In the genomic region with DNA sequence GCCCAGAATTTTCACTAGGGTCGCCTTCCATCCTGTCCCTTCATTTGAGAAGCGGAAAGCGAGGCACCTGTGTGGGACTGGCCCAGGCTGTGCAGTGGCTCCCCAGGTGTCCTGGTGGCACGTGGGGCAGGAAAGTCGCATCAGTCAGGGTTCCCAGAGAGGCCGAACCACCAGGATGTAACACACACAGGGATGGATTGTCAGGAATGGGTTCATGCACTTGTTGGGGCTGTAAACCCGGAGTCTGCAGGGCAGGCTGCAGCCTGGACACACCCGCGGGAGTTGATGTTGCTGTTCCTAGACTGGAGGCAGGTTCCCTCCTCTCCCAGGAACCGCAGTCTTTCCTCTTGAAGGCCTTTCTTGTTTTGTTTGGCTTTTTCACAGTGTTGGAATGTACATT, we compare ENCODE assay signal across 25 cellular contexts. TPM values are rescaled to one million over a fixed set of nuclear protein-coding genes. Genes with fewer than 3 reads are reported as not detected.
A peak's percentile ranks its signal among the peaks of the same experiment; 100 is the strongest.
DNase-seq lines count a peak whose midpoint lies in the region; FAIRE-seq and TF ChIP-seq lines count a peak whose summit lies in the region.
"Had no signal": no experiment of that assay in that cellular context is flagged by ENCODE, and none has a peak within 500 bp of the region (broad histone marks: within the 10 kb centered on the region; RNA-seq: fewer than 3 reads in every experiment).

No MANE protein-coding gene starts in this region.

- H3K4me1 Mint-ChIP-seq in mesothelial cell of epicardium, result no peaks in the 10 kb centered on the region
- H3K4me1 Mint-ChIP-seq: memory B cell had no signal

- no peaks in the 10 kb centered on the region for H3K9me3 Mint-ChIP-seq in mesothelial cell of epicardium
- H3K9me3 Mint-ChIP-seq: nephron had no signal

- 84% methylated on average over 9 of the region's 10 CpGs; no CpG with 5 or more reads in 1 of the 2 experiments for WGBS in H1 (ENCODE audit: extremely low coverage in 1 of 2, insufficient coverage in 1 of 2, insufficient read length in 1 of 2, insufficient replicate concordance in 2 of 2, low coverage in 1 of 2, low lambda C conversion rate in 2 of 2, missing lambda C conversion rate in 1 of 2), 2 experiments

- no peak overlapping the region for H3K4me3 Mint-ChIP-seq in mesothelial cell of epicardium
- H3K4me3 Mint-ChIP-seq: memory B cell, nephron had no signal

- H2BK20ac ChIP-seq in H1 (ENCODE audit: low read length), result no peak overlapping the region

- H2BK15ac ChIP-seq in H1 (ENCODE audit: low read length), result no peak overlapping the region

- H4K91ac ChIP-seq in H1 (replicated peaks; ENCODE audit: insufficient read length, low read length), result no peak overlapping the region

- H3K4me1 ChIP-seq in SJSA1 (replicated peaks), result peaks cover 38% of the 10 kb centered on the region
- H3K4me1 ChIP-seq in H1 (replicated peaks in 1 of 4; ENCODE audit: control insufficient read depth in 3 of 4, insufficient read depth in 4 of 4, low read length in 3 of 4), result peaks cover 0 to 2% (median 1%) of the 10 kb centered on the region in 4 experiments; a peak in 3 of 7 replicates
- peaks cover 20% of the 10 kb centered on the region for H3K4me1 ChIP-seq in osteoblast (ENCODE audit: insufficient read depth, low read length)
- H3K4me1 ChIP-seq: body of pancreas, heart right ventricle, prostate gland, spleen had no signal

- H3K9me3 ChIP-seq in SJSA1 (replicated peaks) (no peaks in the 10 kb centered on the region), H1 (ENCODE audit: insufficient read depth in 2 of 2, low read depth in 1 of 2, low read length in 1 of 2) (no peaks in the 10 kb centered on the region), osteoblast (ENCODE audit: low read depth, low read length) (no peaks in the 10 kb centered on the region)
- H3K9me3 ChIP-seq: body of pancreas, heart right ventricle, MG63, prostate gland, spleen had no signal

- H3K4ac ChIP-seq in H1 (replicated peaks; ENCODE audit: insufficient read length, low read depth, low read length), result no peak overlapping the region

- TF ChIP-seq RAD21 in H1 (IDR thresholded peaks at IDR 0.05 in 1 of 2, conservative IDR thresholded peaks at IDR 0.05 in 1 of 2; ENCODE audit: low read depth in 2 of 2, low read length in 2 of 2), result no peak

- H3K79me1 ChIP-seq in H1 (ENCODE audit: low read depth, low read length), result no peaks in the 10 kb centered on the region

- H2AFZ ChIP-seq in H1 (ENCODE audit: low read length) (no peak overlapping the region), osteoblast (ENCODE audit: low read length) (no peak overlapping the region)

- no peak overlapping the region for H3K18ac ChIP-seq in H1 (ENCODE audit: extremely low read depth, low read length)

- no peak overlapping the region for H2AK5ac ChIP-seq in H1 (ENCODE audit: low read depth, low read length)

- TF ChIP-seq POLR2A in H1 (IDR thresholded peaks at IDR 0.05; ENCODE audit: control extremely low read depth in 1 of 2, low read depth in 2 of 2, low read length in 2 of 2), result no peak

- no peak overlapping the region for H4K8ac ChIP-seq in H1 (ENCODE audit: extremely low read depth, insufficient read depth, low read length)

- CTCF ChIA-PET in H1 (lab: Charles Lee; ENCODE audit: partially characterized antibody), result interaction anchor here (1.5 to 2.6 kb wide), 2 partner anchors 16 to 20 kb away, joined by 3 to 9 read pairs; no protein-coding TSS in a partner anchor

- H4K5ac ChIP-seq in H1 (ENCODE audit: insufficient read length, low read depth, low read length), result no peak overlapping the region

- H3K36me3 ChIP-seq in SJSA1 (no peaks in the 10 kb centered on the region), H1 (ENCODE audit: control insufficient read depth in 2 of 4, insufficient read depth in 4 of 4, low read length in 3 of 4) (no peaks in the 10 kb centered on the region), osteoblast (ENCODE audit: insufficient read depth, low read length) (no peaks in the 10 kb centered on the region)
- H3K36me3 ChIP-seq: heart right ventricle, MG63, prostate gland, spleen had no signal

- H3K27ac Mint-ChIP-seq in mesothelial cell of epicardium, result no peak overlapping the region
- H3K27ac Mint-ChIP-seq: memory B cell, nephron had no signal

- TF ChIP-seq EP300 in H1 (IDR thresholded peaks at IDR 0.05; ENCODE audit: borderline replicate concordance in 1 of 2, low read depth in 2 of 2, low read length in 2 of 2), result no peak

- no peaks in the 10 kb centered on the region for H3K36me3 Mint-ChIP-seq in mesothelial cell of epicardium
- H3K36me3 Mint-ChIP-seq: memory B cell had no signal

- H3K4me2 ChIP-seq in H1 (ENCODE audit: insufficient read depth in 1 of 2, low read depth in 2 of 2, low read length in 2 of 2) (no peak overlapping the region), osteoblast (ENCODE audit: insufficient read depth, low read length) (peak overlapping the region; percentile 41)

- no peak for FAIRE-seq in H1 (lab: Jason Lieb, UNC)
- FAIRE-seq: G401.6, GM12878, islet of Langerhans had no signal

- no peak overlapping the region for H3K4me3 ChIP-seq in SJSA1
- no peak overlapping the region for H3K4me3 ChIP-seq in H1 (ENCODE audit: extremely low read depth in 1 of 4, insufficient read depth in 2 of 4, low read depth in 3 of 4, low read length in 4 of 4)
- H3K4me3 ChIP-seq in osteoblast (ENCODE audit: insufficient read depth, low read length), result no peak overlapping the region
- H3K4me3 ChIP-seq: body of pancreas, GM12878, heart right ventricle, MG63, prostate gland, spleen had no signal

- POLR2A ChIA-PET in H1 (lab: Charles Lee; ENCODE audit: partially characterized antibody), result no interaction called here

- H3K56ac ChIP-seq in H1 (replicated peaks; ENCODE audit: insufficient read length, low read depth, low read length), result no peak overlapping the region

- H4K20me1 ChIP-seq in H1 (replicated peaks in 1 of 2; ENCODE audit: control insufficient read depth in 1 of 2, insufficient read depth in 2 of 2, low read length in 2 of 2) (peaks cover 0 to 11% of the 10 kb centered on the region in 2 experiments), osteoblast (ENCODE audit: insufficient read depth, low read length) (no peaks in the 10 kb centered on the region)

- H3K23ac ChIP-seq in H1 (ENCODE audit: insufficient read length), result no peak overlapping the region

- H3K27me3 ChIP-seq in SJSA1 (replicated peaks), result no peaks in the 10 kb centered on the region
- H3K27me3 ChIP-seq in H1 (replicated peaks in 1 of 4; ENCODE audit: control insufficient read depth in 3 of 4, extremely low read depth in 1 of 4, insufficient read depth in 3 of 4, low read length in 3 of 4), result peaks cover 0 to 8% (median 3%) of the 10 kb centered on the region in 4 experiments; a peak in 4 of 7 replicates
- H3K27me3 ChIP-seq in osteoblast (ENCODE audit: insufficient read depth, low read length), result peaks cover 3% of the 10 kb centered on the region
- H3K27me3 ChIP-seq: body of pancreas, MG63 had no signal

- H2BK120ac ChIP-seq in H1 (replicated peaks; ENCODE audit: low read depth, low read length), result no peak overlapping the region

- H3K23me2 ChIP-seq in H1 (ENCODE audit: low read depth, low read length), result peaks cover 15% of the 10 kb centered on the region; the same call in 1 of the 2 replicates

- H3K14ac ChIP-seq in H1 (ENCODE audit: insufficient read length), result no peak overlapping the region

- H3K79me2 ChIP-seq in H1 (ENCODE audit: control insufficient read depth in 1 of 2, insufficient read depth in 2 of 2, low read length in 2 of 2) (no peaks in the 10 kb centered on the region), osteoblast (ENCODE audit: insufficient read depth, low read length) (no peaks in the 10 kb centered on the region)

- H2BK5ac ChIP-seq in H1 (ENCODE audit: low read depth, low read length), result no peak overlapping the region

- H3K27me3 Mint-ChIP-seq in mesothelial cell of epicardium (ENCODE audit: low read depth), result peaks cover 8% of the 10 kb centered on the region

- TF ChIP-seq CTCF in H1 (IDR thresholded peaks at IDR 0.05; ENCODE audit: control extremely low read depth in 1 of 3, insufficient read depth in 1 of 3, low read depth in 1 of 3, low read length in 3 of 3) (no peak), osteoblast (IDR thresholded peaks at IDR 0.05; ENCODE audit: extremely low read depth, low read depth, low read length) (no peak), mesothelial cell of epicardium (IDR thresholded peaks at IDR 0.05; ENCODE audit: unreplicated experiment) (no peak)

- DNase-seq in ELR (ENCODE audit: low read depth), result peak; percentile 65
- DNase-seq in SJSA1 (ENCODE audit: low read depth in 1 of 2, low spot score in 2 of 2), result peak; percentile 76 to 84
- DNase-seq in H1 (ENCODE audit: low read depth in 1 of 2, low spot score in 2 of 2), result no peak
- DNase-seq in osteoblast (ENCODE audit: insufficient read length, low spot score, missing footprints), result peak; percentile 98
- DNase-seq in mesothelial cell of epicardium (ENCODE audit: low spot score in 2 of 2, unreplicated experiment in 2 of 2), result no peak
- DNase-seq in NCI-H2029 treated with DMSO at 0.1 percent for 48 hours (lab: John Stamatoyannopoulos, UW), result no peak
- DNase-seq in NCI-H2227 (lab: John Stamatoyannopoulos, UW; ENCODE audit: unreplicated experiment), result no peak
- DNase-seq in NCI-H2196 treated with DMSO at 0.1 percent for 48 hours (lab: John Stamatoyannopoulos, UW; ENCODE audit: unreplicated experiment), result no peak
- DNase-seq: activated CD4-positive, alpha-beta T cell treated with anti-CD3 and anti-CD28 coated beads, Interleukin-2, amount 50 U/mL, for 1 hour; body of pancreas; Calu3; erythroblast; heart right ventricle; NCI-H1694; NCI-H446; spleen; stimulated activated CD8-positive, alpha-beta memory T cell treated with anti-CD3 and anti-CD28 coated beads, Interleukin-4, amount 100 ng/mL, for 48 hours; substantia nigra had no signal

- H2BK12ac ChIP-seq in H1 (ENCODE audit: low read depth, low read length), result no peak overlapping the region

- no peak overlapping the region for H3K9ac ChIP-seq in H1 (replicated peaks in 1 of 4; ENCODE audit: extremely low read depth in 1 of 4, low read depth in 3 of 4, low read length in 3 of 4)

- H3K27ac ChIP-seq in SJSA1 (peak overlapping the region; percentile 21; the same call in 1 of the 2 replicates), H1 (ENCODE audit: low read depth, low read length) (no peak overlapping the region), osteoblast (ENCODE audit: low read depth, low read length) (peak overlapping the region; percentile 19)
- H3K27ac ChIP-seq: body of pancreas, heart right ventricle, prostate gland, spleen had no signal

RNA-seq across cellular contexts. Expression of a gene that starts 30.7 kb away (rescaled TPM):
- 27.0 and 30.6 TPM in 2 replicates for total RNA-seq in SJSA1 (2014; rRNA removed; shearing (Covaris generic))
- total RNA-seq in H1 (2021; fragmentation: NEBNext Ultra II Directional; extraction: Animal tissue kit (Norgen Biotek cat#: 25700)), result 28.7 and 29.0 TPM in 2 replicates
- 6.9 and 15.2 TPM in 2 replicates for polyA plus RNA-seq in H1 (2011; rRNA removed)
- 5.9 TPM for polyA plus RNA-seq in H1 (2011; cell fraction: cytosol; rRNA removed)
- 22.2 TPM for polyA plus RNA-seq in H1 (2011; cell fraction: nucleus; rRNA removed)
- 11.2 to 16.6 TPM (median 15.1 TPM) in 4 replicates for polyA plus RNA-seq in H1 (2012, experiment 1 of 2)
- polyA plus RNA-seq in H1 (2012, experiment 2 of 2), result 10.7 TPM
- 9.7 TPM for polyA plus RNA-seq in H1 (2013, experiment 1 of 2)
- 9.0 TPM for polyA plus RNA-seq in H1 (2013, experiment 2 of 2)
- 22.7 and 24.2 TPM in 2 replicates for polyA minus RNA-seq in H1 (2011; rRNA and poly(A)+ RNA removed)
- 20.0 TPM for polyA minus RNA-seq in H1 (2011; cell fraction: cytosol; rRNA and poly(A)+ RNA removed)
- polyA minus RNA-seq in H1 (2011; cell fraction: nucleus; rRNA and poly(A)+ RNA removed), result 53.0 TPM
- 26.5 and 27.9 TPM in 2 replicates for total RNA-seq in osteoblast
- 46.1 to 53.7 TPM (median 47.8 TPM) in 3 replicates for total RNA-seq in mesothelial cell of epicardium

RNA-seq across cellular contexts. Expression of a gene that starts 37.5 kb away (rescaled TPM):
- total RNA-seq in SJSA1 (2014; rRNA removed; shearing (Covaris generic)), result 0.32 TPM in 1 of 2 replicates, not detected in the other
- total RNA-seq in H1 (2021; fragmentation: NEBNext Ultra II Directional; extraction: Animal tissue kit (Norgen Biotek cat#: 25700)), result 12.0 and 14.8 TPM in 2 replicates
- 17.9 and 35.0 TPM in 2 replicates for polyA plus RNA-seq in H1 (2011; rRNA removed)
- 23.1 TPM for polyA plus RNA-seq in H1 (2011; cell fraction: cytosol; rRNA removed)
- polyA plus RNA-seq in H1 (2011; cell fraction: nucleus; rRNA removed), result 54.8 TPM
- 10.6 to 21.0 TPM (median 15.1 TPM) in 4 replicates for polyA plus RNA-seq in H1 (2012, experiment 1 of 2)
- 7.3 TPM for polyA plus RNA-seq in H1 (2012, experiment 2 of 2)
- polyA plus RNA-seq in H1 (2013, experiment 1 of 2), result 3.9 TPM
- polyA plus RNA-seq in H1 (2013, experiment 2 of 2), result 3.1 TPM
- 12.1 and 20.6 TPM in 2 replicates for polyA minus RNA-seq in H1 (2011; rRNA and poly(A)+ RNA removed)
- 21.1 TPM for polyA minus RNA-seq in H1 (2011; cell fraction: cytosol; rRNA and poly(A)+ RNA removed)
- 22.5 TPM for polyA minus RNA-seq in H1 (2011; cell fraction: nucleus; rRNA and poly(A)+ RNA removed)
- under 0.01 and 0.29 TPM in 2 replicates for total RNA-seq in osteoblast
- 0.20 to 0.27 TPM (median 0.20 TPM) in 3 replicates for total RNA-seq in mesothelial cell of epicardium
- total RNA-seq: GM12878, heart right ventricle had no signal
- polyA plus RNA-seq: GM12878 had no signal

Comparison
In these comparisons a context has a peak if more than half of its experiments do, and no peak if none do; other contexts are left out.
1. DNase-seq: peak in ELR (single experiment), SJSA1 (2 of 2) and osteoblast (single experiment); none in H1 (0 of 2), mesothelial cell of epicardium (0 of 2), NCI-H2029 treated with DMSO at 0.1 percent for 48 hours (single experiment), NCI-H2227 (single experiment) and NCI-H2196 treated with DMSO at 0.1 percent for 48 hours (single experiment).